Comparison of ENCODE assay signal across 13 cellular contexts in the genomic region with DNA sequence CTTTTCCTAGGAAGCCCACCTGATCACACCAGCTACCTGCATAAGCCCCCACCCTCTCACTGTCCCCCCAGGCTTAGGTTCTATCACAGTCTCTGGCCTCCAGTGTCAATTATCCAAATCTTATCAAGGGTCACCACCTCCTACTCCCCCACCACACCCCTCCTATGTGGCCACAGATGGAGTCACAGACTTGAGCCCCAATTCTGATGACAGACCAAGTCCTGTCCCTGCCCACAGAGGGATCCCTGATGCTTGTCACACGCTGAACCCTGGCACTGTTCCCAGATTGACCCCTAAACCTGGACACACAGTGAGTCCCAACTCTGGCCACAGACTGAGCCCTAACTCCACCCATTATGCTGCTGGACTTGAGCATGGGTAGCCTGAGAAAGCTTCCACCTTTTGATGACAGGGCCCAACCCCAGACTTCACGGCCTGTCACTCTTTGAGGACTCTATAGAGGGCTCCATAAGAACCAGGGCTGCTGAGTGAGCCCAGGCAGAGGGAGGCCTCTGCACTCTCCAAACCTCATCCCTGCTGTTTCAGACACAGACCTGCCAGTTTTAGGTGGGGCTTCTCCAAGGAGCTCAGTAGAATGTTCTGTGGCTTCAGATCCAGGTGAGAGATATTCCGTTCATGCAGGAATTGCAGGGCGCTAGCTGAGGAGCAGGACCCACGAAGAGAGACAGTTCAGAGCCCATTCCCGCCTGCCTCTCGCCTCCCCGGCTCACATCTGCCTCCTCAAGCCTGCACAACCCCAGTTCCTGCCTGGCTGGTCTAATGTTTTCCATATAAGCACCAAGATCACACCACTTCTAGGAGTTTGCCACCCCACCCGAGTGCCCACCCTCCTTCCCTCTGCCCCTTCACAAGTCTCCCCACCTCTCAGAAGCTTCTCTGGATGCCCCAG. TPM values are rescaled to one million over a fixed set of nuclear protein-coding genes. Genes with fewer than 3 reads are reported as not detected.
A peak's percentile ranks its signal among the peaks of the same experiment; 100 is the strongest.
DNase-seq lines count a peak whose midpoint lies in the region; ATAC-seq lines count a peak whose summit lies in the region.
"Had no signal": no experiment of that assay in that cellular context is flagged by ENCODE, and none has a peak within 500 bp of the region (broad histone marks: within the 10 kb centered on the region; RNA-seq: fewer than 3 reads in every experiment).

No MANE protein-coding gene starts in this region.

- H3K27ac Mint-ChIP-seq in CD4-positive, alpha-beta memory T cell = peak overlapping the region in 6 of 7 donors; percentile 68 to 93 (median 82)
- peak overlapping the region in 2 of 3 donors; percentile 89 to 97 for H3K27ac Mint-ChIP-seq in IgD-negative memory B cell
- H3K27ac Mint-ChIP-seq in activated naive CD8-positive, alpha-beta T cell treated with anti-CD3 and anti-CD28 coated beads, Interleukin-2, amount 10 ng/mL, durations not matched to agents 7 days and 5 days = peak overlapping the region; percentile 55
- peak overlapping the region in 8 of 10 donors; percentile 13 to 74 (median 63) for H3K27ac Mint-ChIP-seq in naive thymus-derived CD8-positive, alpha-beta T cell

- peaks cover 4 to 39% of the 10 kb centered on the region in 2 donors for H3K36me3 Mint-ChIP-seq in CD4-positive, alpha-beta memory T cell
- H3K36me3 Mint-ChIP-seq in IgD-negative memory B cell = peaks cover 4% of the 10 kb centered on the region
- H3K36me3 Mint-ChIP-seq in activated naive CD8-positive, alpha-beta T cell treated with anti-CD3 and anti-CD28 coated beads, Interleukin-2, amount 10 ng/mL, durations not matched to agents 7 days and 5 days = peaks cover 5% of the 10 kb centered on the region
- H3K36me3 Mint-ChIP-seq in naive thymus-derived CD8-positive, alpha-beta T cell = peaks cover 0 to 20% (median 0%) of the 10 kb centered on the region in 3 donors

- H3K4me1 Mint-ChIP-seq in CD4-positive, alpha-beta memory T cell = peaks cover 35 to 52% (median 41%) of the 10 kb centered on the region in 4 donors
- peaks cover 21 to 32% (median 26%) of the 10 kb centered on the region in 3 donors for H3K4me1 Mint-ChIP-seq in IgD-negative memory B cell
- H3K4me1 Mint-ChIP-seq in activated naive CD8-positive, alpha-beta T cell treated with anti-CD3 and anti-CD28 coated beads, Interleukin-2, amount 10 ng/mL, durations not matched to agents 7 days and 5 days = peaks cover 41% of the 10 kb centered on the region
- peaks cover 28 to 56% (median 49%) of the 10 kb centered on the region in 4 donors for H3K4me1 Mint-ChIP-seq in naive thymus-derived CD8-positive, alpha-beta T cell

- H3K4me1 ChIP-seq in CD4-positive, alpha-beta memory T cell (ENCODE audit: insufficient read depth, low read length) = peaks cover 49% of the 10 kb centered on the region

- H3K4me3 ChIP-seq in CD4-positive, alpha-beta memory T cell (ENCODE audit: low read length in 2 of 2) = no peak overlapping the region

- CTCF ChIA-PET in CD4-positive, alpha-beta memory T cell (lab: Charles Lee; ENCODE audit: partially characterized antibody) = interaction anchor here (1.0 to 7.3 kb wide), 7 partner anchors 9 to 72 kb away, joined by 3 to 136 read pairs (median 9); a partner anchor contains a TSS
- CTCF ChIA-PET in HEK293T (lab: Yijun Ruan, JAX) = interaction anchor here (0.6 to 1.0 kb wide), 3 partner anchors 38 to 109 kb away, joined by 3 to 6 read pairs (median 3); no protein-coding TSS in a partner anchor

- H3K27ac ChIP-seq in CD4-positive, alpha-beta memory T cell (ENCODE audit: low read depth, low read length) = no peak overlapping the region

- POLR2A ChIA-PET in CD4-positive, alpha-beta memory T cell (lab: Charles Lee; ENCODE audit: partially characterized antibody) = interaction anchor here (1.1 to 7.9 kb wide), 8 partner anchors 29 to 225 kb away, joined by 3 to 106 read pairs (median 17); a partner anchor contains a TSS
- POLR2A ChIA-PET in activated naive CD8-positive, alpha-beta T cell treated with anti-CD3 and anti-CD28 coated beads, Interleukin-2, amount 10 ng/mL, durations not matched to agents 7 days and 5 days (lab: Charles Lee) = interaction anchor here (1.4 kb wide), 1 partner anchor 52 kb away, joined by 4 read pairs; no protein-coding TSS in a partner anchor
- POLR2A ChIA-PET in naive thymus-derived CD8-positive, alpha-beta T cell (lab: Charles Lee) = interaction anchor here (0.6 to 7.6 kb wide), 7 partner anchors 10 to 181 kb away, joined by 3 to 68 read pairs (median 5); a partner anchor contains a TSS
- POLR2A ChIA-PET in HEK293T (lab: Yijun Ruan, JAX) = interaction anchor here (0.5 to 4.4 kb wide), 4 partner anchors 29 to 139 kb away, joined by 3 to 25 read pairs (median 6); a partner anchor contains a TSS

- no peak for DNase-seq in CD4-positive, alpha-beta memory T cell
- no peak for DNase-seq in activated naive CD8-positive, alpha-beta T cell treated with anti-CD3 and anti-CD28 coated beads, Interleukin-2, amount 10 ng/mL, durations not matched to agents 7 days and 5 days
- no peak for DNase-seq in naive thymus-derived CD8-positive, alpha-beta T cell
- DNase-seq in kidney glomerular epithelial cell (lab: John Stamatoyannopoulos, UW) (no peak), HEK293T (ENCODE audit: extremely low spot score) (no peak)
- DNase-seq: mesendoderm; MG63; NCI-H2171; retina; stimulated activated CD4-positive, alpha-beta T cell treated with anti-CD3 and anti-CD28 coated beads, Interleukin-2, amount 100 ng/mL, for 48 hours had no signal

- no peaks in the 10 kb centered on the region for H3K27me3 Mint-ChIP-seq in CD4-positive, alpha-beta memory T cell
- H3K27me3 Mint-ChIP-seq in IgD-negative memory B cell = no peaks in the 10 kb centered on the region
- H3K27me3 Mint-ChIP-seq in activated naive CD8-positive, alpha-beta T cell treated with anti-CD3 and anti-CD28 coated beads, Interleukin-2, amount 10 ng/mL, durations not matched to agents 7 days and 5 days = no peaks in the 10 kb centered on the region
- H3K27me3 Mint-ChIP-seq in naive thymus-derived CD8-positive, alpha-beta T cell = no peaks in the 10 kb centered on the region

- peak overlapping the region; percentile 33 to 91 (median 76) for H3K4me3 Mint-ChIP-seq in CD4-positive, alpha-beta memory T cell
- peak overlapping the region; percentile 55 to 91 (median 67) for H3K4me3 Mint-ChIP-seq in IgD-negative memory B cell
- H3K4me3 Mint-ChIP-seq in activated naive CD8-positive, alpha-beta T cell treated with anti-CD3 and anti-CD28 coated beads, Interleukin-2, amount 10 ng/mL, durations not matched to agents 7 days and 5 days = peak overlapping the region; percentile 92
- H3K4me3 Mint-ChIP-seq in naive thymus-derived CD8-positive, alpha-beta T cell = peak overlapping the region; percentile 34 to 93 (median 88)

- intact Hi-C loops in CD4-positive, alpha-beta memory T cell (cut with micrococcal nuclease) = loop anchor here (5.0 kb wide), 1 partner anchor 209 kb away; no protein-coding TSS in a partner anchor

- H3K9me3 Mint-ChIP-seq in CD4-positive, alpha-beta memory T cell = no peaks in the 10 kb centered on the region
- H3K9me3 Mint-ChIP-seq in IgD-negative memory B cell = no peaks in the 10 kb centered on the region
- H3K9me3 Mint-ChIP-seq in activated naive CD8-positive, alpha-beta T cell treated with anti-CD3 and anti-CD28 coated beads, Interleukin-2, amount 10 ng/mL, durations not matched to agents 7 days and 5 days = no peaks in the 10 kb centered on the region
- H3K9me3 Mint-ChIP-seq in naive thymus-derived CD8-positive, alpha-beta T cell = no peaks in the 10 kb centered on the region

- no peaks in the 10 kb centered on the region for H3K9me3 ChIP-seq in CD4-positive, alpha-beta memory T cell (ENCODE audit: control insufficient read depth in 1 of 2, low read length in 2 of 2)
- H3K9me3 ChIP-seq: MG63 had no signal

- peaks cover 2% of the 10 kb centered on the region for H3K36me3 ChIP-seq in CD4-positive, alpha-beta memory T cell (ENCODE audit: insufficient read depth, low read length)

- no peak for ATAC-seq in activated naive CD8-positive, alpha-beta T cell treated with anti-CD3 and anti-CD28 coated beads, Interleukin-2, amount 10 ng/mL, durations not matched to agents 7 days and 5 days (ENCODE audit: low read depth)
- ATAC-seq in naive thymus-derived CD8-positive, alpha-beta T cell = no peak
- no peak for ATAC-seq in GM19023 (IDR thresholded peaks at IDR 0.05; ENCODE audit: unreplicated experiment)
- ATAC-seq: esophagus mucosa had no signal

- no peaks in the 10 kb centered on the region for H3K27me3 ChIP-seq in CD4-positive, alpha-beta memory T cell (ENCODE audit: insufficient read depth, low read length)
- H3K27me3 ChIP-seq: MG63 had no signal

RNA-seq across cellular contexts. Expression of a gene that starts 1.9 kb away (rescaled TPM):
- 10 to 100 TPM; 84.9 to 88.3 TPM for total RNA-seq in CD4-positive, alpha-beta memory T cell
- 10 to 100 TPM; 33.6 to 38.5 TPM for polyA plus RNA-seq in CD4-positive, alpha-beta memory T cell
- 25.2 TPM for polyA plus RNA-seq in IgD-negative memory B cell
- 10 to 100 TPM; 59.9 to 60.4 TPM for total RNA-seq in activated naive CD8-positive, alpha-beta T cell treated with anti-CD3 and anti-CD28 coated beads, Interleukin-2, amount 10 ng/mL, durations not matched to agents 7 days and 5 days
- total RNA-seq in naive thymus-derived CD8-positive, alpha-beta T cell = 10 to 100 TPM; 82.8 to 83.6 TPM
- polyA plus RNA-seq in naive thymus-derived CD8-positive, alpha-beta T cell = 10 to 100 TPM; 16.3 to 32.2 (median 16.6) TPM

RNA-seq across cellular contexts. Expression of a gene that starts 14.7 kb away (rescaled TPM):
- total RNA-seq in CD4-positive, alpha-beta memory T cell = not detected
- not detected for polyA plus RNA-seq in CD4-positive, alpha-beta memory T cell
- not detected for polyA plus RNA-seq in IgD-negative memory B cell
- under 1 TPM; 0.17 to 0.28 TPM for total RNA-seq in activated naive CD8-positive, alpha-beta T cell treated with anti-CD3 and anti-CD28 coated beads, Interleukin-2, amount 10 ng/mL, durations not matched to agents 7 days and 5 days
- total RNA-seq in naive thymus-derived CD8-positive, alpha-beta T cell = under 1 TPM; 0.39 to 0.44 TPM
- polyA plus RNA-seq in naive thymus-derived CD8-positive, alpha-beta T cell = not detected
- total RNA-seq: esophagus mucosa had no signal

RNA-seq across cellular contexts. Expression of a gene that starts 28.5 kb away (rescaled TPM):
- total RNA-seq in CD4-positive, alpha-beta memory T cell = under 1 TPM; 0.23 to 0.39 TPM
- polyA plus RNA-seq in CD4-positive, alpha-beta memory T cell = not detected
- not detected for polyA plus RNA-seq in IgD-negative memory B cell
- total RNA-seq in activated naive CD8-positive, alpha-beta T cell treated with anti-CD3 and anti-CD28 coated beads, Interleukin-2, amount 10 ng/mL, durations not matched to agents 7 days and 5 days = under 1 TPM; 0.36 to 0.37 TPM
- total RNA-seq in naive thymus-derived CD8-positive, alpha-beta T cell = under 1 TPM; 0.57 to 0.80 TPM
- polyA plus RNA-seq in naive thymus-derived CD8-positive, alpha-beta T cell = not detected
- total RNA-seq: esophagus mucosa had no signal

RNA-seq across cellular contexts. Expression of a gene that starts 32.1 kb away (rescaled TPM):
- 100 to 1,000 TPM; 132 to 138 TPM for total RNA-seq in CD4-positive, alpha-beta memory T cell
- polyA plus RNA-seq in CD4-positive, alpha-beta memory T cell = 100 to 1,000 TPM; 152 to 179 TPM
- polyA plus RNA-seq in IgD-negative memory B cell = 157 TPM
- 100 to 1,000 TPM; 100 to 103 TPM for total RNA-seq in activated naive CD8-positive, alpha-beta T cell treated with anti-CD3 and anti-CD28 coated beads, Interleukin-2, amount 10 ng/mL, durations not matched to agents 7 days and 5 days
- 100 to 1,000 TPM; 113 to 117 TPM for total RNA-seq in naive thymus-derived CD8-positive, alpha-beta T cell
- polyA plus RNA-seq in naive thymus-derived CD8-positive, alpha-beta T cell = 100 to 1,000 TPM; 109 to 121 (median 119) TPM

RNA-seq across cellular contexts. Expression of a gene that starts 48.7 kb away (rescaled TPM):
- total RNA-seq in CD4-positive, alpha-beta memory T cell = 10 to 100 TPM; 70.4 to 73.1 TPM
- polyA plus RNA-seq in CD4-positive, alpha-beta memory T cell = 10 to 100 TPM; 63.0 to 66.2 TPM
- polyA plus RNA-seq in IgD-negative memory B cell = 43.0 TPM
- total RNA-seq in activated naive CD8-positive, alpha-beta T cell treated with anti-CD3 and anti-CD28 coated beads, Interleukin-2, amount 10 ng/mL, durations not matched to agents 7 days and 5 days = 10 to 100 TPM; 68.7 to 72.9 TPM
- total RNA-seq in naive thymus-derived CD8-positive, alpha-beta T cell = 10 to 100 TPM; 74.3 to 77.4 TPM
- 10 to 100 TPM; 80.5 to 85.6 (median 85.3) TPM for polyA plus RNA-seq in naive thymus-derived CD8-positive, alpha-beta T cell
